10 cellular contexts compared by ENCODE assay signal in genomic region chr2:74079522-74080341, GRCh38.
A peak's percentile ranks its signal among the peaks of the same experiment; 100 is the strongest.
DNase-seq lines count a peak whose midpoint lies in the region; ATAC-seq, FAIRE-seq and TF ChIP-seq lines count a peak whose summit lies in the region.
"Had no signal": no experiment of that assay in that cellular context is flagged by ENCODE, and none has a peak within 500 bp of the region (broad histone marks: within the 10 kb centered on the region; RNA-seq: fewer than 3 reads in every experiment).

No MANE protein-coding gene starts in this region.

- TF ChIP-seq CTCF in foreskin fibroblast (IDR thresholded peaks at IDR 0.05; ENCODE audit: low read depth, low read length) (no peak), suprapubic skin (IDR thresholded peaks at IDR 0.05) (no peak)

- CTCF ChIA-PET in HEK293T (lab: Yijun Ruan, JAX) = interaction anchor here (0.7 kb wide), 1 partner anchor 728 kb away, joined by 3 read pairs; no protein-coding TSS in a partner anchor

- H3K36me3 ChIP-seq in suprapubic skin = peaks cover 34% of the 10 kb centered on the region

- H3K27ac ChIP-seq in suprapubic skin = no peak overlapping the region

- peaks cover 4% of the 10 kb centered on the region for H3K4me1 ChIP-seq in suprapubic skin
- H3K4me1 ChIP-seq: Caco-2 had no signal

- peak; percentile 64 for ATAC-seq in GM21381 (IDR thresholded peaks at IDR 0.05; ENCODE audit: unreplicated experiment)
- ATAC-seq in HG03354 (IDR thresholded peaks at IDR 0.05; ENCODE audit: poor library complexity, severe bottlenecking, unreplicated experiment) = peak; percentile 85

- TF ChIP-seq POLR2A in GM12891 (IDR thresholded peaks at IDR 0.05; ENCODE audit: low read depth, low read length) (no peak), suprapubic skin (IDR thresholded peaks at IDR 0.05) (no peak)

- FAIRE-seq in GM12891 (lab: Jason Lieb, UNC) = peak; percentile 72

- H3K4me3 ChIP-seq in foreskin fibroblast (ENCODE audit: low read depth in 1 of 2, low read length in 2 of 2) = no peak overlapping the region
- H3K4me3 ChIP-seq in suprapubic skin = no peak overlapping the region

- 83% methylated on average over 8 of the region's 8 CpGs for WGBS in suprapubic skin

- H3K27me3 ChIP-seq in suprapubic skin = no peaks in the 10 kb centered on the region

- no peaks in the 10 kb centered on the region for H3K9me3 ChIP-seq in suprapubic skin
- H3K9me3 ChIP-seq: Caco-2 had no signal

- no peak for TF ChIP-seq EP300 in suprapubic skin (IDR thresholded peaks at IDR 0.05)

- POLR2A ChIA-PET in HEK293T (lab: Yijun Ruan, JAX) = no interaction called here

- DNase-seq in GM12891 (ENCODE audit: insufficient read length, low spot score) (peak; percentile 61), foreskin fibroblast (peak; percentile 7 to 48), HEK293T (ENCODE audit: extremely low spot score) (no peak), suprapubic skin (ENCODE audit: low spot score in 2 of 2) (no peak), SK-N-DZ (ENCODE audit: low spot score) (no peak)
- no peak for DNase-seq in activated naive CD4-positive, alpha-beta T cell treated with anti-CD3 and anti-CD28 coated beads, Interleukin-2, amount 50 U/mL, for 16 hours
- DNase-seq: Caco-2, retina had no signal

TF ChIP-seq in GM12891, 5 proteins besides CTCF, POLR2A, EP300 and RAD21:
- peak; percentile 99 for TF ChIP-seq SPI1 (IDR thresholded peaks at IDR 0.05; ENCODE audit: low read depth, low read length)
- 0 out of 2 replicates have a peak, but pooled peaks have one; percentile 28 for TF ChIP-seq TAF1 (IDR thresholded peaks at IDR 0.05; ENCODE audit: low read depth, low read length)
- peak; percentile 17; the same call in 1 of the 2 replicates for TF ChIP-seq POU2F2 (IDR thresholded peaks at IDR 0.05; ENCODE audit: low read depth, low read length)
- no peak for TF ChIP-seq PAX5 (IDR thresholded peaks at IDR 0.05; ENCODE audit: insufficient read depth, low read length, severe bottlenecking)
TF ChIP-seq in GM12891: peak in this region for 3.

TF ChIP-seq in HEK293T, 16 proteins besides CTCF, POLR2A, EP300 and RAD21:
- TF ChIP-seq FOXA1 (IDR thresholded peaks at IDR 0.05) (no peak), ARNT (IDR thresholded peaks at IDR 0.05) (no peak), CTBP1 (IDR thresholded peaks at IDR 0.05; ENCODE audit: borderline replicate concordance) (no peak), TARDBP (IDR thresholded peaks at IDR 0.05) (no peak)

Comparison
In these comparisons a context has a peak if more than half of its experiments do, and no peak if none do; other contexts are left out.
1. DNase-seq: peak in GM12891 (single experiment) and foreskin fibroblast (2 of 2); none in HEK293T (single experiment), activated naive CD4-positive, alpha-beta T cell treated with anti-CD3 and anti-CD28 coated beads, Interleukin-2, amount 50 U/mL, for 16 hours (single experiment), suprapubic skin (0 of 2) and SK-N-DZ (single experiment).